In genomic region chr20:49928411-49929141, GRCh38 we compare ENCODE assay signal across 1 cellular context.
TF ChIP-seq lines count a peak whose summit lies in the region.

No MANE protein-coding gene starts in this region.

TF ChIP-seq in K562, 482 proteins besides CTCF, POLR2A, EP300 and RAD21 (continued from another document and continues in another):
- TF ChIP-seq ZBTB49 (CRISPR knock-in tag; IDR thresholded peaks at IDR 0.05; ENCODE audit: borderline replicate concordance), result no peak
- TF ChIP-seq ZNF23 (CRISPR knock-in tag; IDR thresholded peaks at IDR 0.05), result no peak
- TF ChIP-seq RCOR1 (IDR thresholded peaks at IDR 0.05; ENCODE audit: borderline replicate concordance in 1 of 2, low read depth in 2 of 2, low read length in 2 of 2), result peak in 1 of 2 experiments; percentile 57; a peak in 1 of 4 replicates
- TF ChIP-seq TGIF2 (CRISPR knock-in tag; IDR thresholded peaks at IDR 0.05), result no peak
- no peak for TF ChIP-seq CEBPZ (IDR thresholded peaks at IDR 0.05; ENCODE audit: borderline replicate concordance, low read depth, low read length)
- peak; percentile 69; the same call in 1 of the 2 replicates for TF ChIP-seq TEAD4 (IDR thresholded peaks at IDR 0.05; ENCODE audit: low read length)
- TF ChIP-seq TEAD4 (CRISPR knock-in tag; IDR thresholded peaks at IDR 0.05; ENCODE audit: borderline replicate concordance), result no peak
- no peak for TF ChIP-seq NR4A1 (CRISPR knock-in tag; IDR thresholded peaks at IDR 0.05)
- no peak for TF ChIP-seq NR4A1 (tag; IDR thresholded peaks at IDR 0.05)
- TF ChIP-seq NRF1 (conservative IDR thresholded peaks at IDR 0.05 in 1 of 2, IDR thresholded peaks at IDR 0.05 in 1 of 2), result no peak
- TF ChIP-seq ZNF316 (IDR thresholded peaks at IDR 0.05), result no peak
- no peak for TF ChIP-seq IRF1 (CRISPR knock-in tag; IDR thresholded peaks at IDR 0.05; ENCODE audit: borderline replicate concordance)
- no peak for TF ChIP-seq CC2D1A (IDR thresholded peaks at IDR 0.05)
- TF ChIP-seq TRIM24 (IDR thresholded peaks at IDR 0.05), result peak in 1 of 2 experiments; percentile 26; a peak in 1 of 4 replicates
- no peak for TF ChIP-seq ATF2 (CRISPR knock-in tag; IDR thresholded peaks at IDR 0.05)
- no peak for TF ChIP-seq ZNF277 (CRISPR knock-in tag; IDR thresholded peaks at IDR 0.05; ENCODE audit: borderline replicate concordance)
- TF ChIP-seq ZBTB17 (CRISPR knock-in tag; IDR thresholded peaks at IDR 0.05), result no peak
- TF ChIP-seq ZNF57 (CRISPR knock-in tag; IDR thresholded peaks at IDR 0.05), result no peak
- no peak for TF ChIP-seq GABPB2 (CRISPR knock-in tag; conservative IDR thresholded peaks at IDR 0.05)
- no peak for TF ChIP-seq CHD2 (IDR thresholded peaks at IDR 0.05; ENCODE audit: low read depth, low read length)
- TF ChIP-seq HMBOX1 (IDR thresholded peaks at IDR 0.05), result peak; percentile 50; the same call in 1 of the 2 replicates
- TF ChIP-seq MBD2 (IDR thresholded peaks at IDR 0.05; ENCODE audit: borderline replicate concordance, low read depth), result no peak
- TF ChIP-seq ZNF668 (CRISPR knock-in tag; IDR thresholded peaks at IDR 0.05), result no peak
- peak; percentile 38 for TF ChIP-seq TBP (optimal IDR thresholded peaks at IDR 0.05; ENCODE audit: low read depth, low read length)
- no peak for TF ChIP-seq PTTG1 (tag; IDR thresholded peaks at IDR 0.05; ENCODE audit: low read depth)
- TF ChIP-seq CEBPG (CRISPR knock-in tag; IDR thresholded peaks at IDR 0.05), result peak; percentile 74; the same call in 1 of the 2 replicates
- peak; percentile 87 to 96 for TF ChIP-seq CEBPG (tag; conservative IDR thresholded peaks at IDR 0.05 in 1 of 2, IDR thresholded peaks at IDR 0.05 in 1 of 2)
- no peak for TF ChIP-seq PBX2 (CRISPR knock-in tag; IDR thresholded peaks at IDR 0.05; ENCODE audit: low read depth)
- TF ChIP-seq PBX2 (tag; conservative IDR thresholded peaks at IDR 0.05; ENCODE audit: low read depth), result peak; percentile 53; the same call in 1 of the 2 replicates
- peak; percentile 44 for TF ChIP-seq BRD9 (IDR thresholded peaks at IDR 0.05; ENCODE audit: low read depth, partially characterized antibody)
- TF ChIP-seq HINFP (tag; conservative IDR thresholded peaks at IDR 0.05; ENCODE audit: low read depth), result no peak
- no peak for TF ChIP-seq E2F3 (CRISPR knock-in tag; IDR thresholded peaks at IDR 0.05)
- no peak for TF ChIP-seq ZNF444 (CRISPR knock-in tag; IDR thresholded peaks at IDR 0.05)
- no peak for TF ChIP-seq CSDE1 (IDR thresholded peaks at IDR 0.05)
- no peak for TF ChIP-seq ZBTB43 (CRISPR knock-in tag; IDR thresholded peaks at IDR 0.05)
- TF ChIP-seq TCF7L2 (IDR thresholded peaks at IDR 0.05; ENCODE audit: low read depth, low read length), result no peak
- TF ChIP-seq FOXA1 (IDR thresholded peaks at IDR 0.05; ENCODE audit: borderline replicate concordance), result no peak
- TF ChIP-seq SRSF7 (optimal IDR thresholded peaks at IDR 0.05; ENCODE audit: low read depth, low read length), result no peak
- no peak for TF ChIP-seq HDAC2 (IDR thresholded peaks at IDR 0.05)
- no peak for TF ChIP-seq NCOA4 (IDR thresholded peaks at IDR 0.05; ENCODE audit: partially characterized antibody)
- TF ChIP-seq E2F1 (CRISPR knock-in tag; IDR thresholded peaks at IDR 0.05), result no peak
